In genomic region chr3:138349926-138350665, GRCh38 we compare ENCODE assay signal across 9 cellular contexts. TPM values are rescaled to one million over a fixed set of nuclear protein-coding genes. Genes with fewer than 3 reads are reported as not detected.
A peak's percentile ranks its signal among the peaks of the same experiment; 100 is the strongest.
DNase-seq lines count a peak whose midpoint lies in the region; ATAC-seq and TF ChIP-seq lines count a peak whose summit lies in the region.
"Had no signal": no experiment of that assay in that cellular context is flagged by ENCODE, and none has a peak within 500 bp of the region (broad histone marks: within the 10 kb centered on the region; RNA-seq: fewer than 3 reads in every experiment).

No MANE protein-coding gene starts in this region.

- no peaks in the 10 kb centered on the region for H3K9me3 Mint-ChIP-seq in progenitor cell of endocrine pancreas (ENCODE audit: low read depth)

- ATAC-seq in HG02763 (IDR thresholded peaks at IDR 0.05; ENCODE audit: unreplicated experiment), result no peak
- no peak for ATAC-seq in GM18511 (IDR thresholded peaks at IDR 0.05; ENCODE audit: unreplicated experiment)

- peaks cover 5% of the 10 kb centered on the region for H3K27me3 Mint-ChIP-seq in progenitor cell of endocrine pancreas

- peak; percentile 32 to 36 for DNase-seq in AML-193 (lab: John Stamatoyannopoulos, UW)
- peak; percentile 32 for DNase-seq in OCI-M1 (lab: John Stamatoyannopoulos, UW)
- peak; percentile 19 for DNase-seq in fibroblast of pulmonary artery (ENCODE audit: low read depth)
- DNase-seq in progenitor cell of endocrine pancreas (ENCODE audit: low spot score, unreplicated experiment), result no peak
- DNase-seq in H4 (ENCODE audit: low spot score), result no peak
- no peak for DNase-seq in cortex of kidney (lab: John Stamatoyannopoulos, UW)
- DNase-seq: MG63 had no signal

- H3K27ac Mint-ChIP-seq in progenitor cell of endocrine pancreas, result no peak overlapping the region

- TF ChIP-seq CTCF in fibroblast of pulmonary artery (IDR thresholded peaks at IDR 0.05; ENCODE audit: low read length, missing control alignments) (no peak), progenitor cell of endocrine pancreas (IDR thresholded peaks at IDR 0.05; ENCODE audit: unreplicated experiment) (no peak)

- peak overlapping the region; percentile 82 for H3K4me3 Mint-ChIP-seq in progenitor cell of endocrine pancreas (ENCODE audit: low read depth)

- peak overlapping the region; percentile 76 for H3K4me3 ChIP-seq in fibroblast of pulmonary artery (replicated peaks; ENCODE audit: low read depth, low read length)

- peaks cover 1% of the 10 kb centered on the region for H3K36me3 Mint-ChIP-seq in progenitor cell of endocrine pancreas (ENCODE audit: insufficient read depth)

- H3K4me1 Mint-ChIP-seq in progenitor cell of endocrine pancreas (ENCODE audit: low read depth), result peaks cover 7% of the 10 kb centered on the region

RNA-seq across cellular contexts. Expression of gene MRAS, which starts 1.7 kb away (rescaled TPM):
- 25.1 and 27.7 TPM in 2 replicates for total RNA-seq in progenitor cell of endocrine pancreas
- 8.3 and 9.4 TPM in 2 replicates for total RNA-seq in H4 (2014; rRNA removed; shearing (Covaris generic))

RNA-seq across cellular contexts. Expression of gene NME9, which starts 20.4 kb away (rescaled TPM):
- 2.3 and 2.4 TPM in 2 replicates for total RNA-seq in progenitor cell of endocrine pancreas
- not detected in 2 replicates for total RNA-seq in H4 (2014; rRNA removed; shearing (Covaris generic))

Comparison
In these comparisons a context has a peak if more than half of its experiments do, and no peak if none do; other contexts are left out.
1. DNase-seq: peak in AML-193 (2 of 2), OCI-M1 (single experiment) and fibroblast of pulmonary artery (single experiment); none in progenitor cell of endocrine pancreas (single experiment), H4 (single experiment) and cortex of kidney (single experiment).